ENCODE assay signal across 8 cellular contexts in genomic region chr2:195656131-195656858, GRCh38. TPM values are rescaled to one million over a fixed set of nuclear protein-coding genes. Genes with fewer than 3 reads are reported as not detected.
DNase-seq lines count a peak whose midpoint lies in the region; ATAC-seq and TF ChIP-seq lines count a peak whose summit lies in the region.

No MANE protein-coding gene starts in this region.

- peak overlapping the region in 11 of 12 donors; percentile 16 to 96 (median 93) for H3K4me3 ChIP-seq in heart left ventricle
- H3K4me3 ChIP-seq in iPS-15b (ENCODE audit: low read depth, low read length): peak overlapping the region; percentile 76

- intact Hi-C loops in heart left ventricle (cut with DNase I) (loop anchor here in 4 of 10 donors (5.0 to 10.0 kb wide), 5 partner anchors 69 to 411 kb away; partner anchors contain the start of gene DNAH7 (in 2 of the 4)), Right ventricle myocardium superior (cut with DNase I) (loop anchor here (5.0 kb wide), 1 partner anchor 79 kb away; no protein-coding TSS in a partner anchor)

- H3K27ac Mint-ChIP-seq in WTC11: peak overlapping the region; percentile 95
- H3K27ac Mint-ChIP-seq in stimulated activated naive CD8-positive, alpha-beta T cell treated with anti-CD3 and anti-CD28 coated beads, Interleukin-15, Interleukin-2, amounts not matched to agents 100 ng/mL and 50 ng/mL, for 24 hours: peak overlapping the region; percentile 95

- TF ChIP-seq CTCF in heart left ventricle (IDR thresholded peaks at IDR 0.05) (no peak), WTC11 (IDR thresholded peaks at IDR 0.05) (no peak)

- H3K27me3 Mint-ChIP-seq in WTC11 (ENCODE audit: low read depth): no peaks in the 10 kb centered on the region
- H3K27me3 Mint-ChIP-seq in stimulated activated naive CD8-positive, alpha-beta T cell treated with anti-CD3 and anti-CD28 coated beads, Interleukin-15, Interleukin-2, amounts not matched to agents 100 ng/mL and 50 ng/mL, for 24 hours: no peaks in the 10 kb centered on the region

- WGBS in heart left ventricle, 4 donors: 35 to 38% (median 36%) methylated on average over 20 of the region's 20 CpGs

- H3K9me3 Mint-ChIP-seq in WTC11: no peaks in the 10 kb centered on the region
- H3K9me3 Mint-ChIP-seq in stimulated activated naive CD8-positive, alpha-beta T cell treated with anti-CD3 and anti-CD28 coated beads, Interleukin-15, Interleukin-2, amounts not matched to agents 100 ng/mL and 50 ng/mL, for 24 hours: no peaks in the 10 kb centered on the region

- ATAC-seq in heart left ventricle: no peak
- ATAC-seq in Right ventricle myocardium superior (ENCODE audit: poor library complexity): no peak
- no peak for ATAC-seq in WTC11

- no peaks in the 10 kb centered on the region for H3K36me3 Mint-ChIP-seq in WTC11
- H3K36me3 Mint-ChIP-seq in stimulated activated naive CD8-positive, alpha-beta T cell treated with anti-CD3 and anti-CD28 coated beads, Interleukin-15, Interleukin-2, amounts not matched to agents 100 ng/mL and 50 ng/mL, for 24 hours (ENCODE audit: low read depth): peaks cover 25% of the 10 kb centered on the region

- TF ChIP-seq POLR2A in heart left ventricle (IDR thresholded peaks at IDR 0.05): no peak

- H3K9me3 ChIP-seq in heart left ventricle (no peaks in the 10 kb centered on the region), iPS-15b (ENCODE audit: control insufficient read depth, insufficient read depth, low read length) (no peaks in the 10 kb centered on the region)

- H3K4me1 Mint-ChIP-seq in WTC11: peaks cover 37% of the 10 kb centered on the region
- peaks cover 47% of the 10 kb centered on the region for H3K4me1 Mint-ChIP-seq in stimulated activated naive CD8-positive, alpha-beta T cell treated with anti-CD3 and anti-CD28 coated beads, Interleukin-15, Interleukin-2, amounts not matched to agents 100 ng/mL and 50 ng/mL, for 24 hours (ENCODE audit: low read depth)

- H3K4me3 Mint-ChIP-seq in WTC11: peak overlapping the region; percentile 97
- H3K4me3 Mint-ChIP-seq in stimulated activated naive CD8-positive, alpha-beta T cell treated with anti-CD3 and anti-CD28 coated beads, Interleukin-15, Interleukin-2, amounts not matched to agents 100 ng/mL and 50 ng/mL, for 24 hours: peak overlapping the region; percentile 95

- POLR2A ChIA-PET in WTC11 (lab: Charles Lee): interaction anchor here (0.7 to 1.4 kb wide), 12 partner anchors 9 to 174 kb away, joined by 3 to 19 read pairs (median 4); no protein-coding TSS in a partner anchor

- no peaks in the 10 kb centered on the region for H3K27me3 ChIP-seq in heart left ventricle
- no peaks in the 10 kb centered on the region for H3K27me3 ChIP-seq in iPS-15b (ENCODE audit: control insufficient read depth, insufficient read depth, low read length)

- H3K9ac ChIP-seq in iPS-15b (ENCODE audit: low read depth, low read length): peak overlapping the region; percentile 51

- no peaks in the 10 kb centered on the region for H3K36me3 ChIP-seq in heart left ventricle
- H3K36me3 ChIP-seq in iPS-15b (ENCODE audit: control insufficient read depth, insufficient read depth, low read length): no peaks in the 10 kb centered on the region

- CTCF ChIA-PET in WTC11 (lab: Charles Lee): interaction anchor here (0.8 to 1.9 kb wide), 10 partner anchors 10 to 681 kb away, joined by 3 to 20 read pairs (median 4); partner anchors contain the start of gene DNAH7

- H3K4me1 ChIP-seq in heart left ventricle (peaks cover 0 to 34% (median 15%) of the 10 kb centered on the region in 12 donors), iPS-15b (ENCODE audit: control insufficient read depth, insufficient read depth, low read length) (peaks cover 10% of the 10 kb centered on the region)

- DNase-seq in heart left ventricle: peak in 1 of 5 donors; percentile 16
- no peak for DNase-seq in Right ventricle myocardium superior
- no peak for DNase-seq in WTC11 (ENCODE audit: low spot score)
- DNase-seq in amniotic stem cell (lab: John Stamatoyannopoulos, UW): no peak
- DNase-seq in NCI-H748 treated with DMSO at 0.1 percent for 48 hours (lab: John Stamatoyannopoulos, UW): no peak
- no peak for DNase-seq in stimulated activated CD4-positive, alpha-beta T cell treated with anti-CD3 and anti-CD28 coated beads, Interleukin-4, amount 100 ng/mL, for 4 hours

- peak overlapping the region; percentile 41 to 99 (median 95) for H3K27ac ChIP-seq in heart left ventricle

TF ChIP-seq in WTC11, 78 proteins besides CTCF, POLR2A, EP300 and RAD21:
- TF ChIP-seq PRRX2 (CRISPR knock-in tag; IDR thresholded peaks at IDR 0.05) (no peak), TEAD4 (CRISPR knock-in tag; IDR thresholded peaks at IDR 0.05) (no peak), ZNF532 (CRISPR knock-in tag; IDR thresholded peaks at IDR 0.05; ENCODE audit: borderline replicate concordance) (no peak), TEAD1 (CRISPR knock-in tag; IDR thresholded peaks at IDR 0.05) (no peak), NFATC4 (CRISPR knock-in tag; IDR thresholded peaks at IDR 0.05) (no peak), ZNF416 (CRISPR knock-in tag; IDR thresholded peaks at IDR 0.05) (no peak), ZNF219 (CRISPR knock-in tag; IDR thresholded peaks at IDR 0.05; ENCODE audit: borderline replicate concordance) (no peak), ZMAT4 (CRISPR knock-in tag; IDR thresholded peaks at IDR 0.05) (no peak), ATF1 (CRISPR knock-in tag; IDR thresholded peaks at IDR 0.05) (no peak), HMGA2 (CRISPR knock-in tag; IDR thresholded peaks at IDR 0.05) (no peak), ZNF317 (CRISPR knock-in tag; IDR thresholded peaks at IDR 0.05; ENCODE audit: borderline replicate concordance, low read depth) (no peak), NR1H2 (CRISPR knock-in tag; IDR thresholded peaks at IDR 0.05) (no peak), ZNF425 (CRISPR knock-in tag; conservative IDR thresholded peaks at IDR 0.05) (no peak)

RNA-seq across cellular contexts. Expression of gene SLC39A10, which starts 0.7 kb away (rescaled TPM):
- total RNA-seq in heart left ventricle (10 to 100 TPM in 4 of 9 donors, 1 to 10 TPM in 5; 4.0 to 18.2 (median 9.2) TPM), Right ventricle myocardium superior (9.6 TPM), WTC11 (2021) (141 to 167 TPM (median 144 TPM) in 3 replicates)
- polyA plus RNA-seq in heart left ventricle: 10 to 100 TPM in 1 of 2 donors, 1 to 10 TPM in 1; 3.1 to 10.2 TPM
